Comparison of ENCODE assay signal across 15 cellular contexts in genomic region chr7:96479015-96479645, GRCh38.
DNase-seq lines count a peak whose midpoint lies in the region; ATAC-seq and TF ChIP-seq lines count a peak whose summit lies in the region.
"Had no signal": no experiment of that assay in that cellular context is flagged by ENCODE, and none has a peak within 500 bp of the region (broad histone marks: within the 10 kb centered on the region; RNA-seq: fewer than 3 reads in every experiment).

No MANE protein-coding gene starts in this region.

- CTCF ChIA-PET in CD4-positive, alpha-beta memory T cell (lab: Charles Lee; ENCODE audit: partially characterized antibody) = no interaction called here
- CTCF ChIA-PET in IMR-90 (lab: Yijun Ruan, JAX) = no interaction called here

- H3K27me3 Mint-ChIP-seq in CD4-positive, alpha-beta memory T cell = peaks cover 0 to 4% of the 10 kb centered on the region in 2 donors
- H3K27me3 Mint-ChIP-seq in activated naive CD8-positive, alpha-beta T cell treated with anti-CD3 and anti-CD28 coated beads, Interleukin-2, amount 10 ng/mL, durations not matched to agents 7 days and 5 days = peaks cover 8% of the 10 kb centered on the region
- H3K27me3 Mint-ChIP-seq in neural crest cell (ENCODE audit: low read depth) = no peaks in the 10 kb centered on the region

- peak overlapping the region in 1 of 2 donors; percentile 2 for H3K4me3 ChIP-seq in CD4-positive, alpha-beta memory T cell (ENCODE audit: low read length in 2 of 2)
- H3K4me3 ChIP-seq in IMR-90 (ENCODE audit: insufficient read depth, low read depth, low read length) = no peak overlapping the region
- H3K4me3 ChIP-seq: cardiac muscle cell, gastrocnemius medialis, lung, stomach had no signal

- no peak overlapping the region for H4K8ac ChIP-seq in IMR-90 (ENCODE audit: low read depth in 2 of 2, low read length in 2 of 2)

- no peak overlapping the region for H3K9ac ChIP-seq in IMR-90 (ENCODE audit: low read depth, low read length)

- H3K14ac ChIP-seq in IMR-90 (replicated peaks; ENCODE audit: low read depth, low read length) = no peak overlapping the region

- H2BK120ac ChIP-seq in IMR-90 (ENCODE audit: low read depth, low read length) = no peak overlapping the region

- H2AK9ac ChIP-seq in IMR-90 (replicated peaks; ENCODE audit: low read depth, low read length, poor library complexity) = no peak overlapping the region

- no peak overlapping the region for H3K4ac ChIP-seq in IMR-90 (ENCODE audit: low read depth, low read length)

- TF ChIP-seq CTCF in IMR-90 (conservative IDR thresholded peaks at IDR 0.05; ENCODE audit: low read depth, low read length) (no peak), neural crest cell (conservative IDR thresholded peaks at IDR 0.05) (no peak)

- H4K91ac ChIP-seq in IMR-90 (ENCODE audit: insufficient read depth, low read depth, low read length) = no peak overlapping the region

- peak overlapping the region; percentile 7 for H3K27ac ChIP-seq in CD4-positive, alpha-beta memory T cell (ENCODE audit: low read depth, low read length)
- H3K27ac ChIP-seq in IMR-90 (ENCODE audit: insufficient read depth, low read length) = no peak overlapping the region
- H3K27ac ChIP-seq: cardiac muscle cell, gastrocnemius medialis, stomach had no signal

- H3K9me1 ChIP-seq in IMR-90 (ENCODE audit: insufficient read depth, low read length) = no peaks in the 10 kb centered on the region

- intact Hi-C loops in CD4-positive, alpha-beta memory T cell (cut with micrococcal nuclease) = no loop called here
- intact Hi-C loops in IMR-90 (cut with micrococcal nuclease) = no loop called here

- dilution Hi-C loops in IMR-90 (cut with HindIII; ENCODE audit: low sequenced_read_pairs, unreplicated experiment) = no loop called here

- H4K20me1 ChIP-seq in IMR-90 (ENCODE audit: insufficient read depth, low read length) = no peaks in the 10 kb centered on the region

- WGBS in IMR-90 (ENCODE audit: extremely low coverage in 2 of 2, insufficient read length in 1 of 2), 2 experiments = no CpG with 5 or more reads among the region's 4 CpGs

- no peak overlapping the region for H4K5ac ChIP-seq in IMR-90 (ENCODE audit: low read depth, low read length)

- no peaks in the 10 kb centered on the region for H3K79me1 ChIP-seq in IMR-90 (ENCODE audit: low read depth in 1 of 2, low read length in 2 of 2)

- peaks cover 12% of the 10 kb centered on the region for H3K4me1 ChIP-seq in CD4-positive, alpha-beta memory T cell (ENCODE audit: insufficient read depth, low read length)
- H3K4me1 ChIP-seq in IMR-90 (ENCODE audit: control insufficient read depth, insufficient read depth, low read length) = no peaks in the 10 kb centered on the region
- H3K4me1 ChIP-seq: gastrocnemius medialis, stomach had no signal

- H2BK15ac ChIP-seq in IMR-90 (ENCODE audit: low read depth, low read length) = no peak overlapping the region

- no peak; the same call in 1 of the 2 replicates for ATAC-seq in IMR-90 (ENCODE audit: low read depth)
- ATAC-seq in activated naive CD8-positive, alpha-beta T cell treated with anti-CD3 and anti-CD28 coated beads, Interleukin-2, amount 10 ng/mL, durations not matched to agents 7 days and 5 days (ENCODE audit: low read depth) = peak; percentile 79
- ATAC-seq in HG03520 (IDR thresholded peaks at IDR 0.05; ENCODE audit: unreplicated experiment) = no peak
- no peak for ATAC-seq in esophagus mucosa
- ATAC-seq: gastrocnemius medialis had no signal

- peak overlapping the region; percentile 14 to 86 (median 75) for H3K4me3 Mint-ChIP-seq in CD4-positive, alpha-beta memory T cell
- peak overlapping the region; percentile 70 for H3K4me3 Mint-ChIP-seq in activated naive CD8-positive, alpha-beta T cell treated with anti-CD3 and anti-CD28 coated beads, Interleukin-2, amount 10 ng/mL, durations not matched to agents 7 days and 5 days
- H3K4me3 Mint-ChIP-seq in neural crest cell = no peak overlapping the region

- peak overlapping the region; percentile 40; the same call in 1 of the 2 replicates for H3K4me2 ChIP-seq in IMR-90 (ENCODE audit: low read depth, low read length)

- no peaks in the 10 kb centered on the region for H3K36me3 ChIP-seq in CD4-positive, alpha-beta memory T cell (ENCODE audit: insufficient read depth, low read length)
- H3K36me3 ChIP-seq in IMR-90 (ENCODE audit: control insufficient read depth, insufficient read depth, low read length) = no peaks in the 10 kb centered on the region
- H3K36me3 ChIP-seq: cardiac muscle cell, gastrocnemius medialis, stomach had no signal

- POLR2A ChIA-PET in CD4-positive, alpha-beta memory T cell (lab: Charles Lee; ENCODE audit: partially characterized antibody) = no interaction called here
- POLR2A ChIA-PET in IMR-90 (lab: Charles Lee; ENCODE audit: unreplicated experiment) = no interaction called here
- POLR2A ChIA-PET in activated naive CD8-positive, alpha-beta T cell treated with anti-CD3 and anti-CD28 coated beads, Interleukin-2, amount 10 ng/mL, durations not matched to agents 7 days and 5 days (lab: Charles Lee) = no interaction called here

- H3K9me3 ChIP-seq in CD4-positive, alpha-beta memory T cell (ENCODE audit: control insufficient read depth in 1 of 2, low read length in 2 of 2) = no peaks in the 10 kb centered on the region
- H3K9me3 ChIP-seq in IMR-90 (ENCODE audit: control insufficient read depth, insufficient read depth, low read length) = no peaks in the 10 kb centered on the region
- H3K9me3 ChIP-seq: gastrocnemius medialis, stomach had no signal

- peak in 4 of 5 donors; percentile 3 to 23 (median 18) for DNase-seq in CD4-positive, alpha-beta memory T cell
- no peak for DNase-seq in IMR-90
- DNase-seq in activated naive CD8-positive, alpha-beta T cell treated with anti-CD3 and anti-CD28 coated beads, Interleukin-2, amount 10 ng/mL, durations not matched to agents 7 days and 5 days = no peak
- DNase-seq in neural crest cell (ENCODE audit: low read depth, low spot score) = no peak
- DNase-seq in foreskin melanocyte = no peak
- DNase-seq: gastrocnemius medialis; NCI-H1092 treated with DMSO at 0.1 percent for 48 hours; NCI-H2171 treated with DMSO at 0.1 percent for 48 hours; NK-92 treated with Interleukin-12 subunit alpha and Interleukin-12 subunit beta, amount 100 ng/mL, for 24 hours; stomach had no signal

- in situ Hi-C loops in IMR-90 (cut with MboI; ENCODE audit: low sequenced_read_pairs) = no loop called here

- no TSS peak for BruUV-seq in IMR-90 (replicated peaks; lab: Mats Ljungman, UMichigan)

- H3K56ac ChIP-seq in IMR-90 (ENCODE audit: extremely low read depth, insufficient read depth, low read length) = no peak overlapping the region

- H3K4me1 Mint-ChIP-seq in CD4-positive, alpha-beta memory T cell = peaks cover 10 to 14% (median 12%) of the 10 kb centered on the region in 4 donors
- H3K4me1 Mint-ChIP-seq in activated naive CD8-positive, alpha-beta T cell treated with anti-CD3 and anti-CD28 coated beads, Interleukin-2, amount 10 ng/mL, durations not matched to agents 7 days and 5 days = peaks cover 16% of the 10 kb centered on the region
- peaks cover 18% of the 10 kb centered on the region for H3K4me1 Mint-ChIP-seq in neural crest cell

- no peak for TF ChIP-seq RAD21 in IMR-90 (IDR thresholded peaks at IDR 0.05; ENCODE audit: low read length)

- no peaks in the 10 kb centered on the region for H3K9me3 Mint-ChIP-seq in CD4-positive, alpha-beta memory T cell
- peaks cover 1% of the 10 kb centered on the region for H3K9me3 Mint-ChIP-seq in activated naive CD8-positive, alpha-beta T cell treated with anti-CD3 and anti-CD28 coated beads, Interleukin-2, amount 10 ng/mL, durations not matched to agents 7 days and 5 days
- no peaks in the 10 kb centered on the region for H3K9me3 Mint-ChIP-seq in neural crest cell
- H3K9me3 Mint-ChIP-seq: IgD-negative memory B cell had no signal

- no peak overlapping the region for H3K23ac ChIP-seq in IMR-90 (ENCODE audit: low read depth, low read length)

- peak overlapping the region; percentile 57 to 94 (median 90) for H3K27ac Mint-ChIP-seq in CD4-positive, alpha-beta memory T cell
- H3K27ac Mint-ChIP-seq in activated naive CD8-positive, alpha-beta T cell treated with anti-CD3 and anti-CD28 coated beads, Interleukin-2, amount 10 ng/mL, durations not matched to agents 7 days and 5 days = peak overlapping the region; percentile 86
- H3K27ac Mint-ChIP-seq in neural crest cell (ENCODE audit: unreplicated experiment) = peak overlapping the region; percentile 30
- H3K27ac Mint-ChIP-seq: IgD-negative memory B cell had no signal

- no peak overlapping the region for H2AK5ac ChIP-seq in IMR-90 (ENCODE audit: low read depth, low read length)

- H2AFZ ChIP-seq in IMR-90 (replicated peaks; ENCODE audit: low read length, poor library complexity) = no peak overlapping the region

- H2BK20ac ChIP-seq in IMR-90 (ENCODE audit: low read depth, low read length) = no peak overlapping the region

- no peaks in the 10 kb centered on the region for H3K36me3 Mint-ChIP-seq in CD4-positive, alpha-beta memory T cell
- peaks cover 2% of the 10 kb centered on the region for H3K36me3 Mint-ChIP-seq in activated naive CD8-positive, alpha-beta T cell treated with anti-CD3 and anti-CD28 coated beads, Interleukin-2, amount 10 ng/mL, durations not matched to agents 7 days and 5 days
- H3K36me3 Mint-ChIP-seq in neural crest cell (ENCODE audit: low read depth) = no peaks in the 10 kb centered on the region
- H3K36me3 Mint-ChIP-seq: IgD-negative memory B cell had no signal

- TF ChIP-seq POLR2A in IMR-90 (IDR thresholded peaks at IDR 0.05; ENCODE audit: low read depth, low read length) = no peak

- no peaks in the 10 kb centered on the region for H3K27me3 ChIP-seq in CD4-positive, alpha-beta memory T cell (ENCODE audit: insufficient read depth, low read length)
- H3K27me3 ChIP-seq in IMR-90 (ENCODE audit: control insufficient read depth, insufficient read depth, low read length) = no peaks in the 10 kb centered on the region
- H3K27me3 ChIP-seq: cardiac muscle cell, gastrocnemius medialis, stomach had no signal

- no peak overlapping the region for H2BK5ac ChIP-seq in IMR-90 (ENCODE audit: low read depth, low read length, poor library complexity, severe bottlenecking)

- no peak overlapping the region for H3K18ac ChIP-seq in IMR-90 (ENCODE audit: low read depth, low read length)

TF ChIP-seq in IMR-90, 13 proteins besides CTCF, POLR2A, EP300 and RAD21:
- TF ChIP-seq MAZ (IDR thresholded peaks at IDR 0.05; ENCODE audit: borderline replicate concordance, low read depth, low read length) (no peak), CEBPB (IDR thresholded peaks at IDR 0.05; ENCODE audit: low read depth, low read length) (no peak), MXI1 (IDR thresholded peaks at IDR 0.05; ENCODE audit: borderline replicate concordance, low read depth, low read length) (no peak), RFX5 (IDR thresholded peaks at IDR 0.05; ENCODE audit: low read depth, low read length) (no peak), CHD1 (IDR thresholded peaks at IDR 0.05; ENCODE audit: low read depth, low read length) (no peak), BHLHE40 (IDR thresholded peaks at IDR 0.05; ENCODE audit: low read depth, low read length) (no peak), FOS (IDR thresholded peaks at IDR 0.05; ENCODE audit: low read depth, low read length) (no peak)

Comparison
In these comparisons a context has a peak if more than half of its experiments do, and no peak if none do; other contexts are left out.
1. DNase-seq: peak in CD4-positive, alpha-beta memory T cell (4 of 5); none in IMR-90 (single experiment), activated naive CD8-positive, alpha-beta T cell treated with anti-CD3 and anti-CD28 coated beads, Interleukin-2, amount 10 ng/mL, durations not matched to agents 7 days and 5 days (single experiment), neural crest cell (single experiment) and foreskin melanocyte (single experiment).
2. H3K27ac Mint-ChIP-seq: peak in every context shown above with its lines; median percentile 90 in CD4-positive, alpha-beta memory T cell; 86 in activated naive CD8-positive, alpha-beta T cell treated with anti-CD3 and anti-CD28 coated beads, Interleukin-2, amount 10 ng/mL, durations not matched to agents 7 days and 5 days; 30 in neural crest cell.